Comparison of ENCODE assay signal across 1 cellular context in the genomic region with DNA sequence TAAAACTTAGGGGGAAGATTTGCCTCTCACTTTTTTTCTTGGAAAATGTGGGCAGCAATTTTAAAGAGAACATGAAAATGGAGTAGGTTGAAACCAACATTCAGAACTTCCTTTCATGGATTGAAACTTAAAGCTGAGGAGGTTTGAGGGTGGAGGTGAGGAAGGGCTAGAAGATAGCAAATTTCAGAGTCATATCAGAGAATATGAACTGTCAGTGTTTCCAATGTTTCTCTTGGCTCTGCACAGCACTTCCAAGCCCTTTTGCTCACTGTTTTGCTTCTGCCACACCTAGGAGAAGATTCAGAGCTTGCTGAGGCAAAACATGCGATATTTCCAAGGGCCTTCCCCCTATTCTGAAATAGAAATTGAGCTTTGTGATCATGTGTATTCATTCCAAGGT.
TF ChIP-seq lines count a peak whose summit lies in the region.

No MANE protein-coding gene starts in this region.

TF ChIP-seq in K562, 482 proteins besides CTCF, POLR2A, EP300 and RAD21 (continued from another document):
- TF ChIP-seq, protein P1, sequence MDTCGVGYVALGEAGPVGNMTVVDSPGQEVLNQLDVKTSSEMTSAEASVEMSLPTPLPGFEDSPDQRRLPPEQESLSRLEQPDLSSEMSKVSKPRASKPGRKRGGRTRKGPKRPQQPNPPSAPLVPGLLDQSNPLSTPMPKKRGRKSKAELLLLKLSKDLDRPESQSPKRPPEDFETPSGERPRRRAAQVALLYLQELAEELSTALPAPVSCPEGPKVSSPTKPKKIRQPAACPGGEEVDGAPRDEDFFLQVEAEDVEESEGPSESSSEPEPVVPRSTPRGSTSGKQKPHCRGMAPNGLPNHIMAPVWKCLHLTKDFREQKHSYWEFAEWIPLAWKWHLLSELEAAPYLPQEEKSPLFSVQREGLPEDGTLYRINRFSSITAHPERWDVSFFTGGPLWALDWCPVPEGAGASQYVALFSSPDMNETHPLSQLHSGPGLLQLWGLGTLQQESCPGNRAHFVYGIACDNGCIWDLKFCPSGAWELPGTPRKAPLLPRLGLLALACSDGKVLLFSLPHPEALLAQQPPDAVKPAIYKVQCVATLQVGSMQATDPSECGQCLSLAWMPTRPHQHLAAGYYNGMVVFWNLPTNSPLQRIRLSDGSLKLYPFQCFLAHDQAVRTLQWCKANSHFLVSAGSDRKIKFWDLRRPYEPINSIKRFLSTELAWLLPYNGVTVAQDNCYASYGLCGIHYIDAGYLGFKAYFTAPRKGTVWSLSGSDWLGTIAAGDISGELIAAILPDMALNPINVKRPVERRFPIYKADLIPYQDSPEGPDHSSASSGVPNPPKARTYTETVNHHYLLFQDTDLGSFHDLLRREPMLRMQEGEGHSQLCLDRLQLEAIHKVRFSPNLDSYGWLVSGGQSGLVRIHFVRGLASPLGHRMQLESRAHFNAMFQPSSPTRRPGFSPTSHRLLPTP (IDR thresholded peaks at IDR 0.05; ENCODE audit: borderline replicate concordance, extremely low read depth, insufficient read length) = no peak
- TF ChIP-seq, protein P2, sequence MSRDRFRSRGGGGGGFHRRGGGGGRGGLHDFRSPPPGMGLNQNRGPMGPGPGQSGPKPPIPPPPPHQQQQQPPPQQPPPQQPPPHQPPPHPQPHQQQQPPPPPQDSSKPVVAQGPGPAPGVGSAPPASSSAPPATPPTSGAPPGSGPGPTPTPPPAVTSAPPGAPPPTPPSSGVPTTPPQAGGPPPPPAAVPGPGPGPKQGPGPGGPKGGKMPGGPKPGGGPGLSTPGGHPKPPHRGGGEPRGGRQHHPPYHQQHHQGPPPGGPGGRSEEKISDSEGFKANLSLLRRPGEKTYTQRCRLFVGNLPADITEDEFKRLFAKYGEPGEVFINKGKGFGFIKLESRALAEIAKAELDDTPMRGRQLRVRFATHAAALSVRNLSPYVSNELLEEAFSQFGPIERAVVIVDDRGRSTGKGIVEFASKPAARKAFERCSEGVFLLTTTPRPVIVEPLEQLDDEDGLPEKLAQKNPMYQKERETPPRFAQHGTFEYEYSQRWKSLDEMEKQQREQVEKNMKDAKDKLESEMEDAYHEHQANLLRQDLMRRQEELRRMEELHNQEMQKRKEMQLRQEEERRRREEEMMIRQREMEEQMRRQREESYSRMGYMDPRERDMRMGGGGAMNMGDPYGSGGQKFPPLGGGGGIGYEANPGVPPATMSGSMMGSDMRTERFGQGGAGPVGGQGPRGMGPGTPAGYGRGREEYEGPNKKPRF (IDR thresholded peaks at IDR 0.05; ENCODE audit: low read depth, low read length) = no peak
- TF ChIP-seq TSC22D4 (tag; IDR thresholded peaks at IDR 0.05) (no peak), PHF20 (IDR thresholded peaks at IDR 0.05; ENCODE audit: partially characterized antibody) (no peak), IRF2 (CRISPR knock-in tag; IDR thresholded peaks at IDR 0.05) (no peak), ZNF561 (CRISPR knock-in tag; conservative IDR thresholded peaks at IDR 0.05) (no peak), FOXJ2 (tag; IDR thresholded peaks at IDR 0.05) (no peak), ZBED1 (IDR thresholded peaks at IDR 0.05) (no peak)
- TF ChIP-seq, protein P3, sequence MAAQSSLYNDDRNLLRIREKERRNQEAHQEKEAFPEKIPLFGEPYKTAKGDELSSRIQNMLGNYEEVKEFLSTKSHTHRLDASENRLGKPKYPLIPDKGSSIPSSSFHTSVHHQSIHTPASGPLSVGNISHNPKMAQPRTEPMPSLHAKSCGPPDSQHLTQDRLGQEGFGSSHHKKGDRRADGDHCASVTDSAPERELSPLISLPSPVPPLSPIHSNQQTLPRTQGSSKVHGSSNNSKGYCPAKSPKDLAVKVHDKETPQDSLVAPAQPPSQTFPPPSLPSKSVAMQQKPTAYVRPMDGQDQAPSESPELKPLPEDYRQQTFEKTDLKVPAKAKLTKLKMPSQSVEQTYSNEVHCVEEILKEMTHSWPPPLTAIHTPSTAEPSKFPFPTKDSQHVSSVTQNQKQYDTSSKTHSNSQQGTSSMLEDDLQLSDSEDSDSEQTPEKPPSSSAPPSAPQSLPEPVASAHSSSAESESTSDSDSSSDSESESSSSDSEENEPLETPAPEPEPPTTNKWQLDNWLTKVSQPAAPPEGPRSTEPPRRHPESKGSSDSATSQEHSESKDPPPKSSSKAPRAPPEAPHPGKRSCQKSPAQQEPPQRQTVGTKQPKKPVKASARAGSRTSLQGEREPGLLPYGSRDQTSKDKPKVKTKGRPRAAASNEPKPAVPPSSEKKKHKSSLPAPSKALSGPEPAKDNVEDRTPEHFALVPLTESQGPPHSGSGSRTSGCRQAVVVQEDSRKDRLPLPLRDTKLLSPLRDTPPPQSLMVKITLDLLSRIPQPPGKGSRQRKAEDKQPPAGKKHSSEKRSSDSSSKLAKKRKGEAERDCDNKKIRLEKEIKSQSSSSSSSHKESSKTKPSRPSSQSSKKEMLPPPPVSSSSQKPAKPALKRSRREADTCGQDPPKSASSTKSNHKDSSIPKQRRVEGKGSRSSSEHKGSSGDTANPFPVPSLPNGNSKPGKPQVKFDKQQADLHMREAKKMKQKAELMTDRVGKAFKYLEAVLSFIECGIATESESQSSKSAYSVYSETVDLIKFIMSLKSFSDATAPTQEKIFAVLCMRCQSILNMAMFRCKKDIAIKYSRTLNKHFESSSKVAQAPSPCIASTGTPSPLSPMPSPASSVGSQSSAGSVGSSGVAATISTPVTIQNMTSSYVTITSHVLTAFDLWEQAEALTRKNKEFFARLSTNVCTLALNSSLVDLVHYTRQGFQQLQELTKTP (IDR thresholded peaks at IDR 0.05; ENCODE audit: low read depth in 1 of 2, partially characterized antibody in 2 of 2) = no peak
TF ChIP-seq in K562: peak in this region for 0.
